1 cellular context compared by ENCODE assay signal in genomic region chr1:76080552-76081093, GRCh38.
A peak's percentile ranks its signal among the peaks of the same experiment; 100 is the strongest.
TF ChIP-seq lines count a peak whose summit lies in the region.

No MANE protein-coding gene starts in this region.

TF ChIP-seq in SK-N-SH, 30 proteins besides CTCF, POLR2A, EP300 and RAD21 (continued from another document):
- peak; percentile 80 for TF ChIP-seq PBX3 (IDR thresholded peaks at IDR 0.05)
- TF ChIP-seq RFX5 (IDR thresholded peaks at IDR 0.05; ENCODE audit: low read length) = no peak
- TF ChIP-seq NFIC (IDR thresholded peaks at IDR 0.05; ENCODE audit: borderline replicate concordance) = peak; percentile 30; the same call in 1 of the 2 replicates
- no peak for TF ChIP-seq RCOR1 (IDR thresholded peaks at IDR 0.05; ENCODE audit: low read length)
- no peak for TF ChIP-seq POLR2AphosphoS5 (IDR thresholded peaks at IDR 0.05; ENCODE audit: low read depth, low read length)
- peak; percentile 12; the same call in 1 of the 2 replicates for TF ChIP-seq SIN3A (IDR thresholded peaks at IDR 0.05; ENCODE audit: borderline replicate concordance, low read depth, low read length)
- no peak for TF ChIP-seq EZH2phosphoT487 (IDR thresholded peaks at IDR 0.05; ENCODE audit: borderline replicate concordance, low read depth)
